In the genomic region with DNA sequence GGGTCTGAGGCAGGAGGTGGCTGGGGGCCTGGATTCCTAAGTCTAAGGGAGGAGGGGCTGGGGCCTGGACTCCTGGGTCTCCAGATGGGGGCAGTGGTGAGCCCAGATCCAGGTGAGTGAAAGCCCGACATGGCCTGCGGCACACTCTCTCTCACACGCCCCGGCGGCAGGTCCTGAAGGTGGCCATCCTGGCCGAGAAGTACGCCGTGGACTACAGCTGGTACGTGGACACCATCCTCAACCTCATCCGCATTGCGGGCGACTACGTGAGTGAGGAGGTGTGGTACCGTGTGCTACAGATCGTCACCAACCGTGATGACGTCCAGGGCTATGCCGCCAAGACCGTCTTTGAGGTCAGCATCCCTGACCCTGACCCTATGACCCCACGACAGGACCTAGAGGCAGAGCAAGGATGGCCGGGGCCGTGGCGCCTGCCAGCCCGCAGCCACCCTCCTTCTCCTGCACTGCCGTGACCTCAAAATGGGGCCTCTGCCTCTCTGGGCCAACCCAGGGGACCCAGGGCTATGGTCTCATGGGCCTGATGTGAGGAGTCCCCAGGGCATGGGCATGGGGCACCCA, we compare ENCODE assay signal across 1 cellular context.
TF ChIP-seq lines count a peak whose summit lies in the region.

No MANE protein-coding gene starts in this region.

TF ChIP-seq in Ishikawa, 13 proteins besides CTCF, POLR2A, EP300 and RAD21 (continued from another document):
- no peak for TF ChIP-seq ZBTB7A (IDR thresholded peaks at IDR 0.05; ENCODE audit: low read depth)
- TF ChIP-seq YY1 (IDR thresholded peaks at IDR 0.05; ENCODE audit: low read depth) = no peak
TF ChIP-seq in Ishikawa: peak in this region for 0.
